Comparison of ENCODE assay signal across 30 cellular contexts in genomic region chr1:19182223-19182622, GRCh38.
"Had no signal": no experiment of that assay in that cellular context is flagged by ENCODE, and none has a peak within 500 bp of the region (broad histone marks: within the 10 kb centered on the region; RNA-seq: fewer than 3 reads in every experiment).

No MANE protein-coding gene starts in this region.

- H3K9me3 Mint-ChIP-seq: activated CD8-positive, alpha-beta T cell treated with anti-CD3 and anti-CD28 coated beads for 36 hours; activated T-cell treated with anti-CD3 and anti-CD28 coated beads, Interleukin-2, amount 50 U/mL, for 72 hours; central memory CD8-positive, alpha-beta T cell; effector memory CD8-positive, alpha-beta T cell had no signal

- H3K4me3 Mint-ChIP-seq: activated CD8-positive, alpha-beta T cell treated with anti-CD3 and anti-CD28 coated beads for 36 hours; activated naive CD8-positive, alpha-beta T cell; activated T-cell treated with anti-CD3 and anti-CD28 coated beads, Interleukin-2, amount 50 U/mL, for 72 hours; central memory CD8-positive, alpha-beta T cell; effector memory CD8-positive, alpha-beta T cell had no signal

- H3K9me3 ChIP-seq: esophagus muscularis mucosa, gastrocnemius medialis, heart left ventricle had no signal

- H3K27ac Mint-ChIP-seq: activated naive CD8-positive, alpha-beta T cell; activated T-cell treated with anti-CD3 and anti-CD28 coated beads, Interleukin-2, amount 50 U/mL, for 72 hours; effector memory CD8-positive, alpha-beta T cell had no signal

- H3K27me3 ChIP-seq: brain microvascular endothelial cell, esophagus muscularis mucosa, foreskin keratinocyte, gastrocnemius medialis, heart left ventricle had no signal

- FAIRE-seq: astrocyte, bronchial epithelial cell had no signal

- H3K27me3 Mint-ChIP-seq: activated CD8-positive, alpha-beta T cell treated with anti-CD3 and anti-CD28 coated beads for 36 hours; activated naive CD8-positive, alpha-beta T cell; central memory CD8-positive, alpha-beta T cell; effector memory CD8-positive, alpha-beta T cell had no signal

- H3K4me1 ChIP-seq: esophagus muscularis mucosa, foreskin keratinocyte, gastrocnemius medialis had no signal

- H3K4me3 ChIP-seq: coronary artery, esophagus muscularis mucosa, gastrocnemius medialis, heart left ventricle had no signal

- H3K27ac ChIP-seq: brain microvascular endothelial cell, coronary artery, esophagus muscularis mucosa, foreskin keratinocyte, gastrocnemius medialis, heart left ventricle had no signal

- DNase-seq: activated CD4-positive, alpha-beta T cell treated with anti-CD3 and anti-CD28 coated beads for 1 hour; activated CD4-positive, alpha-beta T cell treated with anti-CD3 and anti-CD28 coated beads for 48 hours; activated CD4-positive, alpha-beta T cell treated with anti-CD3 and anti-CD28 coated beads, Interleukin-2, amount 50 U/mL, for 1 hour; activated CD4-positive, alpha-beta T cell treated with anti-CD3 and anti-CD28 coated beads, Interleukin-2, amount 50 U/mL, for 48 hours; activated CD8-positive, alpha-beta memory T cell treated with anti-CD3 and anti-CD28 coated beads for 24 hours; activated CD8-positive, alpha-beta T cell treated with anti-CD3 and anti-CD28 coated beads for 36 hours; activated effector memory CD4-positive, alpha-beta T cell treated with Interleukin-2 at 50 U/mL for 16 hours; activated gamma-delta T cell treated with Interleukin-2 at 50 U/mL for 16 hours; activated naive CD4-positive, alpha-beta T cell treated with anti-CD3 and anti-CD28 coated beads, Interleukin-2, amount 50 U/mL, for 16 hours; activated naive CD4-positive, alpha-beta T cell treated with Interleukin-2 at 50 U/mL for 16 hours; activated T-cell treated with anti-CD3 and anti-CD28 coated beads, Interleukin-2, amount 50 U/mL, for 72 hours; amniotic stem cell; anterior cingulate cortex; brain microvascular endothelial cell; dermis blood vessel endothelial cell; effector CD4-positive, alpha-beta T cell; effector memory CD8-positive, alpha-beta T cell; erythroblast; foreskin keratinocyte; gastrocnemius medialis; glutamatergic neuron; heart left ventricle; T-helper 1 cell; T-helper 2 cell had no signal

- ATAC-seq: activated CD8-positive, alpha-beta T cell treated with anti-CD3 and anti-CD28 coated beads for 36 hours; activated T-cell treated with anti-CD3 and anti-CD28 coated beads, Interleukin-2, amount 50 U/mL, for 72 hours; effector memory CD8-positive, alpha-beta T cell; foreskin keratinocyte; gastrocnemius medialis; heart left ventricle had no signal
